9 cellular contexts compared by ENCODE assay signal in the genomic region with DNA sequence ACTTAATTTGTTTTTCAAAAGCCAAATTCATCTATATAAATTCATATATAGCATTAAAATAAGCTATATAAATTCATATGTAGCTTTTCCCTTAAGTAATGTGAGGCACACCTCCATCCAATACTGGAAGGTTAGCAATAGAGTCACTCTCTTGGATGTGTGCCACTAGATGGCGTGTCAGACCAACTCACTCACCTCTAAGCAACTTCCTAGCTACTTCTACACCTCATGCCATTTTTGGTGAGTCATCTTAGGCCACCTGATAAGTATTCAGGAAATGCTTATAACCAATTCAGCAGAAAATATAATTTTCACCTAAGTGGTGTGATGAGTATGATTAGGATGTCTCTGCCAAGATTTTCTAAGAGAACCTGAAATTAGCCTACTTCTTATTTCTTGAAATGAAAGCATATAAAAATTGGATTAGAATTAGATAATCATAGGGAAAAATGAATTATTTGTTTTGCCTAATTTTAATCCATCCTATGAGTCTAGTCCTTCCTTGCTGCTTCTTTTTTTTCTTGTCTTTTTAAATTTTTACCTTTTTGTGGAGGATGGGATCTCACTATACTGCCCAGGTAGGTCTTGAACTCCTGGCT. TPM values are rescaled to one million over a fixed set of nuclear protein-coding genes. Genes with fewer than 3 reads are reported as not detected.
DNase-seq lines count a peak whose midpoint lies in the region; ATAC-seq lines count a peak whose summit lies in the region.
"Had no signal": no experiment of that assay in that cellular context is flagged by ENCODE, and none has a peak within 500 bp of the region (broad histone marks: within the 10 kb centered on the region; RNA-seq: fewer than 3 reads in every experiment).

No MANE protein-coding gene starts in this region.

- no peak overlapping the region for H3K27ac Mint-ChIP-seq in CD8-positive, alpha-beta memory T cell
- H3K27ac Mint-ChIP-seq in activated CD4-positive, alpha-beta T cell treated with anti-CD3 and anti-CD28 coated beads, Interleukin-2, amount 10 ng/mL, durations not matched to agents 7 days and 5 days = no peak overlapping the region
- H3K27ac Mint-ChIP-seq: activated naive CD8-positive, alpha-beta T cell had no signal

- peak; percentile 51 to 83 (median 66) for DNase-seq in CD8-positive, alpha-beta memory T cell
- DNase-seq in NCI-H526 (lab: John Stamatoyannopoulos, UW) (peak; percentile 81 to 94), dermis blood vessel endothelial cell (peak; percentile 93), lung microvascular endothelial cell (ENCODE audit: low read depth in 2 of 2) (peak; percentile 88 to 93)
- peak; percentile 85 for DNase-seq in activated CD4-positive, alpha-beta T cell treated with anti-CD3 and anti-CD28 coated beads, Interleukin-2, amount 10 ng/mL, durations not matched to agents 7 days and 5 days
- DNase-seq in stimulated activated CD8-positive, alpha-beta memory T cell treated with anti-CD3 and anti-CD28 coated beads, Interleukin-2, amount 100 ng/mL, for 48 hours (ENCODE audit: low read depth in 2 of 2) = peak; percentile 34 to 62

- H3K4me3 ChIP-seq in CD8-positive, alpha-beta memory T cell (ENCODE audit: low read length) = no peak overlapping the region

- no peaks in the 10 kb centered on the region for H3K4me1 ChIP-seq in CD8-positive, alpha-beta memory T cell (ENCODE audit: insufficient read depth, low read length)

- no peak overlapping the region for H3K27ac ChIP-seq in CD8-positive, alpha-beta memory T cell (ENCODE audit: low read depth, low read length)

- H3K4me3 Mint-ChIP-seq in CD8-positive, alpha-beta memory T cell = no peak overlapping the region
- H3K4me3 Mint-ChIP-seq in activated CD4-positive, alpha-beta T cell treated with anti-CD3 and anti-CD28 coated beads, Interleukin-2, amount 10 ng/mL, durations not matched to agents 7 days and 5 days = no peak overlapping the region
- H3K4me3 Mint-ChIP-seq: activated naive CD8-positive, alpha-beta T cell had no signal

- POLR2A ChIA-PET in CD8-positive, alpha-beta memory T cell (lab: Charles Lee) = interaction anchor here (0.5 to 1.4 kb wide), 6 partner anchors 147 to 537 kb away, joined by 3 to 8 read pairs (median 4); a partner anchor contains a TSS
- POLR2A ChIA-PET in activated CD4-positive, alpha-beta T cell treated with anti-CD3 and anti-CD28 coated beads, Interleukin-2, amount 10 ng/mL, durations not matched to agents 7 days and 5 days (lab: Charles Lee) = interaction anchor here (1.6 kb wide), 1 partner anchor 147 kb away, joined by 9 read pairs; no protein-coding TSS in a partner anchor

- H3K36me3 Mint-ChIP-seq in CD8-positive, alpha-beta memory T cell = peaks cover 0 to 2% (median 0%) of the 10 kb centered on the region in 3 donors
- peaks cover 5% of the 10 kb centered on the region for H3K36me3 Mint-ChIP-seq in activated CD4-positive, alpha-beta T cell treated with anti-CD3 and anti-CD28 coated beads, Interleukin-2, amount 10 ng/mL, durations not matched to agents 7 days and 5 days (ENCODE audit: low read depth)
- H3K36me3 Mint-ChIP-seq: activated naive CD8-positive, alpha-beta T cell had no signal

- peaks cover 0 to 2% (median 0%) of the 10 kb centered on the region in 5 donors for H3K9me3 Mint-ChIP-seq in CD8-positive, alpha-beta memory T cell
- peaks cover 3% of the 10 kb centered on the region for H3K9me3 Mint-ChIP-seq in activated CD4-positive, alpha-beta T cell treated with anti-CD3 and anti-CD28 coated beads, Interleukin-2, amount 10 ng/mL, durations not matched to agents 7 days and 5 days

- H3K36me3 ChIP-seq in CD8-positive, alpha-beta memory T cell (ENCODE audit: insufficient read depth, low read length) = no peaks in the 10 kb centered on the region

- H3K27me3 Mint-ChIP-seq in CD8-positive, alpha-beta memory T cell = peaks cover 1 to 19% of the 10 kb centered on the region in 2 donors
- peaks cover 3% of the 10 kb centered on the region for H3K27me3 Mint-ChIP-seq in activated CD4-positive, alpha-beta T cell treated with anti-CD3 and anti-CD28 coated beads, Interleukin-2, amount 10 ng/mL, durations not matched to agents 7 days and 5 days

- CTCF ChIA-PET in CD8-positive, alpha-beta memory T cell (lab: Charles Lee) = interaction anchor here (0.6 to 16.9 kb wide), 33 partner anchors 9 to 643 kb away, joined by 3 to 454 read pairs (median 4); a partner anchor contains a TSS
- CTCF ChIA-PET in activated CD4-positive, alpha-beta T cell treated with anti-CD3 and anti-CD28 coated beads, Interleukin-2, amount 10 ng/mL, durations not matched to agents 7 days and 5 days (lab: Charles Lee) = interaction anchor here (0.5 to 10.6 kb wide), 35 partner anchors 8 to 996 kb away, joined by 3 to 278 read pairs (median 4); a partner anchor contains a TSS

- peak; percentile 96 for ATAC-seq in GM19452 (IDR thresholded peaks at IDR 0.05; ENCODE audit: unreplicated experiment)
- ATAC-seq in HG03521 (IDR thresholded peaks at IDR 0.05; ENCODE audit: unreplicated experiment) = peak; percentile 97

- H3K9me3 ChIP-seq in CD8-positive, alpha-beta memory T cell (ENCODE audit: low read length) = no peaks in the 10 kb centered on the region

- H3K27me3 ChIP-seq in CD8-positive, alpha-beta memory T cell (ENCODE audit: insufficient read depth, low read length, poor library complexity, severe bottlenecking) = no peaks in the 10 kb centered on the region

- H3K4me1 Mint-ChIP-seq in CD8-positive, alpha-beta memory T cell = peaks cover 3 to 9% (median 8%) of the 10 kb centered on the region in 3 donors
- H3K4me1 Mint-ChIP-seq in activated CD4-positive, alpha-beta T cell treated with anti-CD3 and anti-CD28 coated beads, Interleukin-2, amount 10 ng/mL, durations not matched to agents 7 days and 5 days = peaks cover 31% of the 10 kb centered on the region

RNA-seq across cellular contexts. Expression of a gene that starts 34.4 kb away (rescaled TPM):
- total RNA-seq in CD8-positive, alpha-beta memory T cell = 10 to 100 TPM; 18.5 to 18.6 TPM
- polyA plus RNA-seq in CD8-positive, alpha-beta memory T cell = 13.2 TPM
- total RNA-seq in activated CD4-positive, alpha-beta T cell treated with anti-CD3 and anti-CD28 coated beads, Interleukin-2, amount 10 ng/mL, durations not matched to agents 7 days and 5 days = 10 to 100 TPM; 17.0 to 18.8 TPM
- 12.9 and 13.6 TPM in 2 replicates for total RNA-seq in dermis blood vessel endothelial cell
- total RNA-seq in lung microvascular endothelial cell = 7.2 and 10.9 TPM in 2 replicates
